Comparison of ENCODE assay signal across 27 cellular contexts in the genomic region with DNA sequence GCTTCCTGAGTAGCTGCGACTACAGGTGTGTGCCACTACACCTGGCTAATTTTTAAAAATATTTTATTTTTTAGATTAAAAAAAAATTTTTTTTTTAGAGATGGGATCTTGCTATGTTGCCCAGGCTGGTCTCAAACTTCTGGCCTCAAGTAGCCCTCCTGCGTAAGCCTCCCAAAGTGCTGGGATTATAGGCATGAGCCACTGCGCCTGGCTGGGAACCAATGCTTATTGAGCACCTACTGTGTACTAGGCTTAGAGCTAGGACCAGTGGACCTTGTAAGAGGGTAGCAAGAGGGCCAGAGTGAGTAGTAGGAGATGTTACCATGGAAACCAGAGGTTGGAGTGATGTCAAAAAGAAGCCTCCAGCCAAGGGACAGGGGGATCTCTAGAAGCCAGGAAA. TPM values are rescaled to one million over a fixed set of nuclear protein-coding genes. Genes with fewer than 3 reads are reported as not detected.
DNase-seq lines count a peak whose midpoint lies in the region; ATAC-seq, FAIRE-seq and TF ChIP-seq lines count a peak whose summit lies in the region.
"Had no signal": no experiment of that assay in that cellular context is flagged by ENCODE, and none has a peak within 500 bp of the region (broad histone marks: within the 10 kb centered on the region; RNA-seq: fewer than 3 reads in every experiment).

No MANE protein-coding gene starts in this region.

- FAIRE-seq in H1 (lab: Jason Lieb, UNC), result no peak
- no peak for FAIRE-seq in small intestine (lab: Jason Lieb, UNC)
- FAIRE-seq: A204.1, GM12878, GM12892, GM18507 had no signal

- no peak overlapping the region for H2BK20ac ChIP-seq in H1 (ENCODE audit: low read length)

- TF ChIP-seq CTCF in HEK293 (tag by site-specific recombination; IDR thresholded peaks at IDR 0.05) (no peak), WTC11 (IDR thresholded peaks at IDR 0.05) (no peak), H1 (IDR thresholded peaks at IDR 0.05; ENCODE audit: control extremely low read depth in 1 of 3, insufficient read depth in 1 of 3, low read depth in 1 of 3, low read length in 3 of 3) (no peak), prostate gland (IDR thresholded peaks at IDR 0.05) (no peak)

- no peak overlapping the region for H4K8ac ChIP-seq in H1 (ENCODE audit: extremely low read depth, insufficient read depth, low read length)

- no peak overlapping the region for H3K9ac ChIP-seq in H1 (replicated peaks in 1 of 4; ENCODE audit: extremely low read depth in 1 of 4, low read depth in 3 of 4, low read length in 3 of 4)
- H3K9ac ChIP-seq: BLaER1 had no signal

- 90% methylated on average over 3 of the region's 3 CpGs; no CpG with 5 or more reads in 1 of the 2 experiments for WGBS in H1 (ENCODE audit: extremely low coverage in 1 of 2, insufficient coverage in 1 of 2, insufficient read length in 1 of 2, insufficient replicate concordance in 2 of 2, low coverage in 1 of 2, low lambda C conversion rate in 2 of 2, missing lambda C conversion rate in 1 of 2), 2 experiments
- 77 to 92% (median 80%) methylated on average over 3 of the region's 3 CpGs for whole genome bisulfite sequencing in small intestine, 3 donors
- 93% methylated on average over 3 of the region's 3 CpGs for WGBS in prostate gland

- no peaks in the 10 kb centered on the region for H3K36me3 ChIP-seq in HEK293 (ENCODE audit: control insufficient read depth in 2 of 2, insufficient read depth in 1 of 2, low read length in 2 of 2)
- H3K36me3 ChIP-seq in H1 (ENCODE audit: control insufficient read depth in 2 of 4, insufficient read depth in 4 of 4, low read length in 3 of 4), result no peaks in the 10 kb centered on the region
- H3K36me3 ChIP-seq in small intestine (ENCODE audit: control insufficient read depth in 2 of 2, insufficient read depth in 2 of 2, low read length in 2 of 2), result no peaks in the 10 kb centered on the region
- no peaks in the 10 kb centered on the region for H3K36me3 ChIP-seq in prostate gland
- H3K36me3 ChIP-seq: BE2C, BLaER1 had no signal

- H3K4me3 ChIP-seq in HEK293 (ENCODE audit: low read depth, low read length) (no peak overlapping the region), H1 (ENCODE audit: extremely low read depth in 1 of 4, insufficient read depth in 2 of 4, low read depth in 3 of 4, low read length in 4 of 4) (no peak overlapping the region), small intestine (ENCODE audit: low read depth in 1 of 2, low read length in 2 of 2) (no peak overlapping the region), prostate gland (no peak overlapping the region)
- H3K4me3 ChIP-seq: BLaER1, GM12878 had no signal

- H4K20me1 ChIP-seq in H1 (replicated peaks in 1 of 2; ENCODE audit: control insufficient read depth in 1 of 2, insufficient read depth in 2 of 2, low read length in 2 of 2), result no peaks in the 10 kb centered on the region
- H4K20me1 ChIP-seq: BLaER1 had no signal

- H3K79me1 ChIP-seq in H1 (ENCODE audit: low read depth, low read length), result peaks cover 9% of the 10 kb centered on the region

- H4K5ac ChIP-seq in H1 (ENCODE audit: insufficient read length, low read depth, low read length), result no peak overlapping the region

- H3K4me1 ChIP-seq in HEK293 (ENCODE audit: control insufficient read depth, insufficient read depth, low read length), result no peaks in the 10 kb centered on the region
- peaks cover 10 to 24% (median 15%) of the 10 kb centered on the region in 4 experiments for H3K4me1 ChIP-seq in H1 (replicated peaks in 1 of 4; ENCODE audit: control insufficient read depth in 3 of 4, insufficient read depth in 4 of 4, low read length in 3 of 4)
- no peaks in the 10 kb centered on the region for H3K4me1 ChIP-seq in small intestine (ENCODE audit: control insufficient read depth in 2 of 2, insufficient read depth in 1 of 2, low read depth in 1 of 2, low read length in 1 of 2)
- H3K4me1 ChIP-seq in prostate gland (replicated peaks), result no peaks in the 10 kb centered on the region
- H3K4me1 ChIP-seq: BE2C had no signal

- H3K14ac ChIP-seq in H1 (ENCODE audit: insufficient read length), result no peak overlapping the region

- H2BK5ac ChIP-seq in H1 (ENCODE audit: low read depth, low read length), result no peak overlapping the region

- H3K23me2 ChIP-seq in H1 (ENCODE audit: low read depth, low read length), result no peaks in the 10 kb centered on the region

- H3K56ac ChIP-seq in H1 (replicated peaks; ENCODE audit: insufficient read length, low read depth, low read length), result no peak overlapping the region

- peak overlapping the region; percentile 72; the same call in 1 of the 2 replicates for H2BK15ac ChIP-seq in H1 (ENCODE audit: low read length)

- H3K4me2 ChIP-seq in H1 (ENCODE audit: insufficient read depth in 1 of 2, low read depth in 2 of 2, low read length in 2 of 2), result no peak overlapping the region

- no peak overlapping the region for H4K91ac ChIP-seq in H1 (replicated peaks; ENCODE audit: insufficient read length, low read length)

- no peaks in the 10 kb centered on the region for H3K27me3 Mint-ChIP-seq in WTC11 (ENCODE audit: low read depth)
- H3K27me3 Mint-ChIP-seq: CD4-positive, CD25-positive, alpha-beta regulatory T cell had no signal

- peaks cover 6% of the 10 kb centered on the region for H3K36me3 Mint-ChIP-seq in WTC11
- H3K36me3 Mint-ChIP-seq: CD14-positive monocyte; CD4-positive, alpha-beta memory T cell; CD4-positive, CD25-positive, alpha-beta regulatory T cell; CD8-positive, alpha-beta memory T cell had no signal

- no peak overlapping the region for H2AFZ ChIP-seq in H1 (ENCODE audit: low read length)

- peaks cover 44% of the 10 kb centered on the region for H3K4me1 Mint-ChIP-seq in WTC11

- peaks cover 4% of the 10 kb centered on the region for H3K9me3 Mint-ChIP-seq in WTC11
- H3K9me3 Mint-ChIP-seq: CD4-positive, alpha-beta memory T cell had no signal

- POLR2A ChIA-PET in HEK293 (lab: Yijun Ruan, JAX) (no interaction called here), WTC11 (lab: Charles Lee) (no interaction called here), H1 (lab: Charles Lee; ENCODE audit: partially characterized antibody) (interaction anchor here (1.0 to 1.5 kb wide), 3 partner anchors 17 to 85 kb away, joined by 3 read pairs; no protein-coding TSS in a partner anchor)

- H3K23ac ChIP-seq in H1 (ENCODE audit: insufficient read length), result no peak overlapping the region

- no peak overlapping the region for H3K27ac Mint-ChIP-seq in WTC11
- H3K27ac Mint-ChIP-seq: CD14-positive monocyte; CD8-positive, alpha-beta memory T cell had no signal

- H3K27ac ChIP-seq in HEK293 (ENCODE audit: extremely low read depth, low read depth, low read length) (no peak overlapping the region), H1 (ENCODE audit: low read depth, low read length) (no peak overlapping the region), small intestine (ENCODE audit: low read depth in 1 of 2, low read length in 1 of 2) (no peak overlapping the region), prostate gland (no peak overlapping the region)
- H3K27ac ChIP-seq: BLaER1 had no signal

- H2BK12ac ChIP-seq in H1 (ENCODE audit: low read depth, low read length), result 0 out of 2 replicates have a peak overlapping the region, but pooled peaks have one; percentile 17

- CTCF ChIA-PET in HEK293 (lab: Yijun Ruan, JAX), result interaction anchor here (0.7 to 1.6 kb wide), 3 partner anchors 18 to 159 kb away, joined by 3 to 5 read pairs (median 3); no protein-coding TSS in a partner anchor
- CTCF ChIA-PET in WTC11 (lab: Charles Lee), result interaction anchor here (0.6 to 3.6 kb wide), 2 partner anchors 17 to 943 kb away, joined by 3 to 15 read pairs; no protein-coding TSS in a partner anchor
- CTCF ChIA-PET in H1 (lab: Charles Lee; ENCODE audit: partially characterized antibody), result interaction anchor here (32.6 to 36.0 kb wide), 2 partner anchors 10 to 16 kb away, joined by 728 read pairs; partner anchors contain the start of gene COL26A1

- TF ChIP-seq POLR2A in H1 (IDR thresholded peaks at IDR 0.05; ENCODE audit: control extremely low read depth in 1 of 2, low read depth in 2 of 2, low read length in 2 of 2) (no peak), prostate gland (IDR thresholded peaks at IDR 0.05) (no peak)

- H3K27me3 ChIP-seq in H1 (replicated peaks in 1 of 4; ENCODE audit: control insufficient read depth in 3 of 4, extremely low read depth in 1 of 4, insufficient read depth in 3 of 4, low read length in 3 of 4), result no peaks in the 10 kb centered on the region
- H3K27me3 ChIP-seq in small intestine (ENCODE audit: control insufficient read depth in 2 of 2, insufficient read depth in 2 of 2, low read length in 2 of 2), result no peaks in the 10 kb centered on the region
- no peaks in the 10 kb centered on the region for H3K27me3 ChIP-seq in prostate gland (replicated peaks; ENCODE audit: insufficient read depth)
- H3K27me3 ChIP-seq: BE2C, BLaER1 had no signal

- no peak overlapping the region for H2BK120ac ChIP-seq in H1 (replicated peaks; ENCODE audit: low read depth, low read length)

- H3K9me3 ChIP-seq in HEK293 (ENCODE audit: control insufficient read depth, insufficient read depth, low read depth, low read length) (no peaks in the 10 kb centered on the region), H1 (ENCODE audit: insufficient read depth in 2 of 2, low read depth in 1 of 2, low read length in 1 of 2) (no peaks in the 10 kb centered on the region), small intestine (ENCODE audit: control insufficient read depth, low read depth) (no peaks in the 10 kb centered on the region), prostate gland (no peaks in the 10 kb centered on the region)
- H3K9me3 ChIP-seq: BE2C, BLaER1 had no signal

- ATAC-seq in WTC11 (no peak), GM21381 (IDR thresholded peaks at IDR 0.05; ENCODE audit: unreplicated experiment) (no peak)
- ATAC-seq: GM12878 had no signal

- no peak for DNase-seq in WTC11 (ENCODE audit: low spot score)
- no peak for DNase-seq in H1 (ENCODE audit: low read depth in 1 of 2, low spot score in 2 of 2)
- DNase-seq in small intestine, result no peak
- no peak for DNase-seq in prostate gland (ENCODE audit: low spot score)
- DNase-seq: 8988T; ACHN; BE2C; C1 segment of cervical spinal cord; CD4-positive, alpha-beta memory T cell; CD4-positive, CD25-positive, alpha-beta regulatory T cell; CD8-positive, alpha-beta memory T cell; COR-L47; DMS 273 treated with DMSO at 0.1 percent for 48 hours; DMS153; DMS53; DMS79; DND-41; EL; GDM1 had no signal

- no peak overlapping the region for H3K4me3 Mint-ChIP-seq in WTC11
- H3K4me3 Mint-ChIP-seq: CD14-positive monocyte; CD4-positive, alpha-beta memory T cell; CD4-positive, CD25-positive, alpha-beta regulatory T cell; CD8-positive, alpha-beta memory T cell had no signal

- intact Hi-C loops in prostate gland (cut with DNase I), result no loop called here

- no peak overlapping the region for H3K4ac ChIP-seq in H1 (replicated peaks; ENCODE audit: insufficient read length, low read depth, low read length)

- TF ChIP-seq EP300 in H1 (IDR thresholded peaks at IDR 0.05; ENCODE audit: borderline replicate concordance in 1 of 2, low read depth in 2 of 2, low read length in 2 of 2), result no peak

- peaks cover 0 to 42% of the 10 kb centered on the region in 2 experiments; a peak in 2 of 4 replicates for H3K79me2 ChIP-seq in H1 (ENCODE audit: control insufficient read depth in 1 of 2, insufficient read depth in 2 of 2, low read length in 2 of 2)

- TF ChIP-seq RAD21 in H1 (IDR thresholded peaks at IDR 0.05 in 1 of 2, conservative IDR thresholded peaks at IDR 0.05 in 1 of 2; ENCODE audit: low read depth in 2 of 2, low read length in 2 of 2), result no peak

- no peak overlapping the region for H2AK5ac ChIP-seq in H1 (ENCODE audit: low read depth, low read length)

- H3K18ac ChIP-seq in H1 (ENCODE audit: extremely low read depth, low read length), result no peak overlapping the region; the same call in 1 of the 2 replicates

RNA-seq across cellular contexts. Expression of gene COL26A1, which starts 31.2 kb away (rescaled TPM):
- total RNA-seq in WTC11 (2021) (64.4 to 70.9 TPM (median 67.0 TPM) in 3 replicates), prostate gland (10 to 100 TPM in 1 of 2 donors, 1 to 10 TPM in 1; 3.8 to 10.3 TPM)
- total RNA-seq in H1 (2021; fragmentation: NEBNext Ultra II Directional; extraction: Animal tissue kit (Norgen Biotek cat#: 25700)), result 68.8 and 71.4 TPM in 2 replicates
- polyA plus RNA-seq in H1 (2011; rRNA removed) (51.1 and 68.1 TPM in 2 replicates), small intestine (under 1 TPM in 1 of 3 donors, not detected in 2; 0.10 TPM)
- 64.7 TPM for polyA plus RNA-seq in H1 (2011; cell fraction: cytosol; rRNA removed)
- polyA plus RNA-seq in H1 (2011; cell fraction: nucleus; rRNA removed), result 90.6 TPM
- polyA plus RNA-seq in H1 (2012, experiment 1 of 2), result 53.7 to 60.1 TPM (median 59.5 TPM) in 4 replicates
- 54.5 TPM for polyA plus RNA-seq in H1 (2012, experiment 2 of 2)
- polyA plus RNA-seq in H1 (2013, experiment 1 of 2), result 95.9 TPM
- 94.8 TPM for polyA plus RNA-seq in H1 (2013, experiment 2 of 2)
- 17.5 and 19.5 TPM in 2 replicates for polyA minus RNA-seq in H1 (2011; rRNA and poly(A)+ RNA removed)
- polyA minus RNA-seq in H1 (2011; cell fraction: cytosol; rRNA and poly(A)+ RNA removed), result 29.7 TPM
- 19.1 TPM for polyA minus RNA-seq in H1 (2011; cell fraction: nucleus; rRNA and poly(A)+ RNA removed)
- total RNA-seq: CD4-positive, alpha-beta memory T cell; CD4-positive, CD25-positive, alpha-beta regulatory T cell; CD8-positive, alpha-beta memory T cell had no signal
- polyA plus RNA-seq: CD14-positive monocyte; CD4-positive, alpha-beta memory T cell; CD4-positive, CD25-positive, alpha-beta regulatory T cell; CD8-positive, alpha-beta memory T cell; GM12878 had no signal

Comparison
In these comparisons a context has a peak if more than half of its experiments do, and no peak if none do; other contexts are left out.
1. Of the 8 proteins assayed by ChIP-seq in both HEK293 and WTC11: peak only in HEK293: none; only in WTC11: ZNF121; in both: none; in neither: 7.